ENCODE assay signal across 8 cellular contexts in the genomic region with DNA sequence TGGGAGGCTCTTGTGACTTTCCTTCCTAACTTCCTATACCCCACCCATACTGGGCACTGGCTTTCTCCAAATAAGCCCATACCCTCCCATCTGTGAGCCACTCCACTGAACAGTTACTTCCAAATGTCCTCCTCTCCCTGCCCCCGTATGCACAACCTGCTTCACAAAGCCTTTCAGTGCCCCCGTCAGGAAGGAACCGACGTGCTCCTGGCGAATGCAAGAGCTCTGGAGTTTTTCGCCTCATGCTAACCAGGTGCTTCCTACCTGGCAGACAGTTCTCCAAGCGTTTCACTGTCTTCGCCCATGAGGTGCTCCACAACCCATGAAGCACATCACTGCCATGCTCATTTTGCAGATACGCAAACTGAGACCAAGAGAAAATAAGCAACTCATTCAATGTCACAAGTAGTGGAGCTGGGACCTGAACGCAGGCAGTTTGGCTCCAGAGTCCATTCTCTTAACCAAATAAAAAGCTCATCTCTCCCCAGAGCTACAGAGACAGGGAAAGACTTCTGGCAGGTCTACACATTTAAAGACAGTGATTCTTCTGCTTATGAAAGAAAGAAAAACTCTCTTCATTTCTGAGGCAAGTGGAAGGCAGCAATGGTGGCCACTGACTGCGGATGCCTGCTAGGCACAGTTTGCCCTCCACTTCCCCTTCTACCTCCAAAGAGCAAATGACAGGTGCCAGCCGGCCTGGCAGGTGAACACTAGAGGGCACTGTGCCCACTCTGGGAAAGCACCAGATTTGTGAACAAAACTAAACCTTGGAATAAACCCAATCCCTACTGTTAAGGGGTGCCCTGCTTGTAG. TPM values are rescaled to one million over a fixed set of nuclear protein-coding genes. Genes with fewer than 3 reads are reported as not detected.
DNase-seq lines count a peak whose midpoint lies in the region; ATAC-seq and TF ChIP-seq lines count a peak whose summit lies in the region.

No MANE protein-coding gene starts in this region.

- no peak for ATAC-seq in GM19023 (IDR thresholded peaks at IDR 0.05; ENCODE audit: unreplicated experiment)

- DNase-seq in DMS 273 (lab: John Stamatoyannopoulos, UW; ENCODE audit: unreplicated experiment) (peak; percentile 85), DMS 273 treated with DMSO at 0.1 percent for 48 hours (lab: John Stamatoyannopoulos, UW) (no peak), NCI-H1105 treated with DMSO at 0.1 percent for 48 hours (lab: John Stamatoyannopoulos, UW) (peak; percentile 57), T-helper 9 cell (peak; percentile 64), astrocyte of the cerebellum (ENCODE audit: low read depth) (no peak), kidney epithelial cell (ENCODE audit: low read depth) (no peak)
- peak; percentile 34 to 48 (median 44) for DNase-seq in stimulated activated CD4-positive, alpha-beta T cell treated with anti-CD3 and anti-CD28 coated beads, TNF-alpha, amount 100 ng/mL, for 4 hours (ENCODE audit: low read depth in 3 of 3)

- in situ Hi-C loops in astrocyte of the cerebellum (cut with HindIII; ENCODE audit: low sequenced_read_pairs) = no loop called here

- H3K36me3 ChIP-seq in kidney epithelial cell (ENCODE audit: control insufficient read depth, insufficient read depth, low read length) = no peaks in the 10 kb centered on the region

- peak; percentile 90 for TF ChIP-seq CTCF in astrocyte of the cerebellum (IDR thresholded peaks at IDR 0.05; ENCODE audit: low read depth, low read length, missing control alignments)
- peak; percentile 98 for TF ChIP-seq CTCF in kidney epithelial cell (IDR thresholded peaks at IDR 0.05; ENCODE audit: insufficient read depth, low read length, poor library complexity, severe bottlenecking)

- H3K4me3 ChIP-seq in astrocyte of the cerebellum (ENCODE audit: low read depth, low read length) (no peak overlapping the region), kidney epithelial cell (ENCODE audit: low read depth, low read length) (no peak overlapping the region)

- no peaks in the 10 kb centered on the region for H3K27me3 ChIP-seq in kidney epithelial cell (ENCODE audit: control insufficient read depth, insufficient read depth, low read length)

RNA-seq across cellular contexts. Expression of gene SPHK1, which starts 23.8 kb away (rescaled TPM):
- 159 and 165 TPM in 2 replicates for total RNA-seq in kidney epithelial cell

RNA-seq across cellular contexts. Expression of gene UBE2O, which starts 44.7 kb away (rescaled TPM):
- total RNA-seq in kidney epithelial cell = 12.6 and 15.5 TPM in 2 replicates

RNA-seq across cellular contexts. Expression of gene PRPSAP1, which starts 54.5 kb away (rescaled TPM):
- total RNA-seq in kidney epithelial cell = 50.7 and 52.4 TPM in 2 replicates

RNA-seq across cellular contexts. Expression of gene AANAT, which starts 59.2 kb away (rescaled TPM):
- not detected in 2 replicates for total RNA-seq in kidney epithelial cell

Comparison
In these comparisons a context has a peak if more than half of its experiments do, and no peak if none do; other contexts are left out.
1. DNase-seq: peak in DMS 273 (single experiment), NCI-H1105 treated with DMSO at 0.1 percent for 48 hours (single experiment), T-helper 9 cell (single experiment) and stimulated activated CD4-positive, alpha-beta T cell treated with anti-CD3 and anti-CD28 coated beads, TNF-alpha, amount 100 ng/mL, for 4 hours (3 of 3); none in DMS 273 treated with DMSO at 0.1 percent for 48 hours (single experiment), astrocyte of the cerebellum (single experiment) and kidney epithelial cell (single experiment).